14 cellular contexts compared by ENCODE assay signal in the genomic region with DNA sequence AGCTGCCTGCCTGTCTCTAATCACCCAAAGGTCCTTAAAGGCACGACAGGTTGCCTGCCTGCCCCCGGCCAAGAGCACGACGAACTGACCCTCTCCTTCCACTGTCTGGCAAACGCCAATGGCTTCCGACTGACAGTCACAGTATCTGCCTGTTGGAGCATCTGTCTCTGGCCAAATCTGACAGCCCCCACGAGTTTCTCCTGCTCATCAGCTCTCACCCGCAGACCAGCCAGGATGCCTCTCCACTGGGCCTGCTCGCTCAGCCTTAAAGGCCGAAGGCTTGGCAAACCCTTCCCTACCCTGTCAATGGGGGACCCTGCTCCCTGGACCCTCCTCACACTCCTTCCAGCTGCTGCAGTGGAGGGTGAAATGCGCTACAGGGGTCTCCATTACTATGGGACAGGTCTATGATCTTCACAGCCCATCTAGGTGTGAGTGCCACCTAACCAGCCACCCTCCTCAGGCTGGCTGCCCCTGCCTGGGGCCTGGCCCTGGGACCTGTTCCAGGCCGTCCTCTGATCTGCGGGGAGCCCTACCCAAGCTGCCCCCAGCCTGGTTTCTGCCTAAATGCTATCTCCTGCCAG. TPM values are rescaled to one million over a fixed set of nuclear protein-coding genes. Genes with fewer than 3 reads are reported as not detected.
DNase-seq lines count a peak whose midpoint lies in the region; ATAC-seq, FAIRE-seq and TF ChIP-seq lines count a peak whose summit lies in the region.
"Had no signal": no experiment of that assay in that cellular context is flagged by ENCODE, and none has a peak within 500 bp of the region (broad histone marks: within the 10 kb centered on the region; RNA-seq: fewer than 3 reads in every experiment).

No MANE protein-coding gene starts in this region.

- POLR2A ChIA-PET in H1 (lab: Charles Lee; ENCODE audit: partially characterized antibody), result interaction anchor here (0.5 to 30.9 kb wide), 21 partner anchors 1 to 221 kb away, joined by 3 to 788 read pairs (median 4); partner anchors contain the start of genes CA11, DBP, FAM83E and GRIN2D

- peak overlapping the region; percentile 88; the same call in 1 of the 2 replicates for H2BK15ac ChIP-seq in H1 (ENCODE audit: low read length)

- peak overlapping the region in 2 of 4 experiments; percentile 0 to 50; a peak in 4 of 7 replicates for H3K9ac ChIP-seq in H1 (replicated peaks in 1 of 4; ENCODE audit: extremely low read depth in 1 of 4, low read depth in 3 of 4, low read length in 3 of 4)
- H3K9ac ChIP-seq: parathyroid adenoma had no signal

- peak overlapping the region; percentile 68 for H4K91ac ChIP-seq in H1 (replicated peaks; ENCODE audit: insufficient read length, low read length)

- 0 out of 2 replicates have a peak overlapping the region, but pooled peaks have one; percentile 90 for H2BK12ac ChIP-seq in H1 (ENCODE audit: low read depth, low read length)

- intact Hi-C loops in gastrocnemius medialis (cut with DNase I; ENCODE audit: low total_unique reads), result loop anchor here (1.0 to 2.0 kb wide), 2 partner anchors 25 to 46 kb away; no protein-coding TSS in a partner anchor

- peaks cover 20 to 29% of the 10 kb centered on the region in 2 experiments for H3K79me2 ChIP-seq in H1 (ENCODE audit: control insufficient read depth in 1 of 2, insufficient read depth in 2 of 2, low read length in 2 of 2)

- H4K8ac ChIP-seq in H1 (ENCODE audit: extremely low read depth, insufficient read depth, low read length), result peak overlapping the region; percentile 86

- H3K18ac ChIP-seq in H1 (ENCODE audit: extremely low read depth, low read length), result peak overlapping the region; percentile 17; the same call in 1 of the 2 replicates

- no peak overlapping the region for H2AFZ ChIP-seq in H1 (ENCODE audit: low read length)
- H2AFZ ChIP-seq: parathyroid adenoma had no signal

- no peak for TF ChIP-seq RAD21 in H1 (IDR thresholded peaks at IDR 0.05 in 1 of 2, conservative IDR thresholded peaks at IDR 0.05 in 1 of 2; ENCODE audit: low read depth in 2 of 2, low read length in 2 of 2)

- 87% methylated on average over 13 of the region's 13 CpGs; no CpG with 5 or more reads in 1 of the 2 experiments for whole genome bisulfite sequencing in H1 (ENCODE audit: extremely low coverage in 1 of 2, insufficient coverage in 1 of 2, insufficient read length in 1 of 2, insufficient replicate concordance in 2 of 2, low coverage in 1 of 2, low lambda C conversion rate in 2 of 2, missing lambda C conversion rate in 1 of 2), 2 experiments

- H3K23me2 ChIP-seq in H1 (ENCODE audit: low read depth, low read length), result peaks cover 4% of the 10 kb centered on the region; the same call in 1 of the 2 replicates

- H3K9me3 ChIP-seq in Peyer's patch (no peaks in the 10 kb centered on the region), H1 (ENCODE audit: insufficient read depth in 2 of 2, low read depth in 1 of 2, low read length in 1 of 2) (no peaks in the 10 kb centered on the region), gastrocnemius medialis (no peaks in the 10 kb centered on the region)
- H3K9me3 ChIP-seq: SJSA1 had no signal

- DNase-seq in GM12891 (ENCODE audit: insufficient read length, low spot score) (no peak), Peyer's patch (peak in 1 of 3 donors; percentile 65), H1 (ENCODE audit: low read depth in 1 of 2, low spot score in 2 of 2) (no peak), gastrocnemius medialis (no peak), COR-L47 (lab: John Stamatoyannopoulos, UW) (no peak)
- DNase-seq in effector CD4-positive, alpha-beta T cell, result no peak
- no peak for DNase-seq in central memory CD4-positive, alpha-beta T cell
- DNase-seq in stimulated activated naive CD4-positive, alpha-beta T cell (lab: John Stamatoyannopoulos, UW), result no peak
- DNase-seq: NCI-H1092 treated with DMSO at 0.1 percent for 48 hours had no signal

- CTCF ChIA-PET in H1 (lab: Charles Lee; ENCODE audit: partially characterized antibody), result interaction anchor here (1.1 to 7.2 kb wide), 3 partner anchors 17 to 124 kb away, joined by 3 to 37 read pairs (median 3); no protein-coding TSS in a partner anchor

- TF ChIP-seq CTCF in Peyer's patch (IDR thresholded peaks at IDR 0.05) (no peak), H1 (IDR thresholded peaks at IDR 0.05; ENCODE audit: control extremely low read depth in 1 of 3, insufficient read depth in 1 of 3, low read depth in 1 of 3, low read length in 3 of 3) (no peak), gastrocnemius medialis (IDR thresholded peaks at IDR 0.05 in 4 of 5, conservative IDR thresholded peaks at IDR 0.05 in 1 of 5) (no peak)

- H4K5ac ChIP-seq in H1 (ENCODE audit: insufficient read length, low read depth, low read length), result peak overlapping the region; percentile 58

- H2BK5ac ChIP-seq in H1 (ENCODE audit: low read depth, low read length), result peak overlapping the region; percentile 88

- no peak overlapping the region for H2BK20ac ChIP-seq in H1 (ENCODE audit: low read length)

- H3K27me3 ChIP-seq in Peyer's patch, result no peaks in the 10 kb centered on the region
- no peaks in the 10 kb centered on the region for H3K27me3 ChIP-seq in H1 (replicated peaks in 1 of 4; ENCODE audit: control insufficient read depth in 3 of 4, extremely low read depth in 1 of 4, insufficient read depth in 3 of 4, low read length in 3 of 4)
- H3K27me3 ChIP-seq in gastrocnemius medialis, result no peaks in the 10 kb centered on the region
- H3K27me3 ChIP-seq: SJSA1 had no signal

- H3K4ac ChIP-seq in H1 (replicated peaks; ENCODE audit: insufficient read length, low read depth, low read length), result peak overlapping the region; percentile 99

- FAIRE-seq in GM12891 (lab: Jason Lieb, UNC) (no peak), H1 (lab: Jason Lieb, UNC) (no peak)
- FAIRE-seq: frontal cortex, GM12892 had no signal

- H3K4me3 ChIP-seq in Peyer's patch (peak overlapping the region in 3 of 4 donors; percentile 30 to 62 (median 56)), H1 (ENCODE audit: extremely low read depth in 1 of 4, insufficient read depth in 2 of 4, low read depth in 3 of 4, low read length in 4 of 4) (peak overlapping the region in 3 of 4 experiments; percentile 0 to 50 (median 10); a peak in 5 of 8 replicates), gastrocnemius medialis (no peak overlapping the region)
- H3K4me3 ChIP-seq: SJSA1 had no signal

- peak overlapping the region; percentile 58 to 66 for H3K4me2 ChIP-seq in H1 (ENCODE audit: insufficient read depth in 1 of 2, low read depth in 2 of 2, low read length in 2 of 2)

- in situ Hi-C loops in gastrocnemius medialis (cut with MboI; ENCODE audit: low sequenced_read_pairs in 4 of 4), result no loop called here

- H2AK5ac ChIP-seq in H1 (ENCODE audit: low read depth, low read length), result peak overlapping the region; percentile 54; the same call in 1 of the 2 replicates

- no peak overlapping the region for H3K14ac ChIP-seq in H1 (ENCODE audit: insufficient read length)

- peaks cover 25 to 39% of the 10 kb centered on the region in 2 experiments for H4K20me1 ChIP-seq in H1 (replicated peaks in 1 of 2; ENCODE audit: control insufficient read depth in 1 of 2, insufficient read depth in 2 of 2, low read length in 2 of 2)

- H3K4me1 ChIP-seq in Peyer's patch (peaks cover 4 to 29% (median 11%) of the 10 kb centered on the region in 4 donors), H1 (replicated peaks in 1 of 4; ENCODE audit: control insufficient read depth in 3 of 4, insufficient read depth in 4 of 4, low read length in 3 of 4) (peaks cover 0 to 45% (median 35%) of the 10 kb centered on the region in 4 experiments; a peak in 6 of 7 replicates), gastrocnemius medialis (peaks cover 27 to 46% of the 10 kb centered on the region in 2 donors)

- no peak overlapping the region for H3K23ac ChIP-seq in H1 (ENCODE audit: insufficient read length)

- TF ChIP-seq POLR2A in GM12891 (IDR thresholded peaks at IDR 0.05; ENCODE audit: low read depth, low read length) (peak; percentile 73), Peyer's patch (IDR thresholded peaks at IDR 0.05) (no peak), H1 (IDR thresholded peaks at IDR 0.05; ENCODE audit: control extremely low read depth in 1 of 2, low read depth in 2 of 2, low read length in 2 of 2) (peak in 1 of 2 experiments; percentile 58; a peak in 1 of 3 replicates), gastrocnemius medialis (IDR thresholded peaks at IDR 0.05) (no peak)

- H3K56ac ChIP-seq in H1 (replicated peaks; ENCODE audit: insufficient read length, low read depth, low read length), result no peak overlapping the region

- no peak for TF ChIP-seq EP300 in H1 (IDR thresholded peaks at IDR 0.05; ENCODE audit: borderline replicate concordance in 1 of 2, low read depth in 2 of 2, low read length in 2 of 2)

- H3K27ac ChIP-seq in Peyer's patch (peak overlapping the region in 3 of 4 donors; percentile 88 to 97 (median 96)), H1 (ENCODE audit: low read depth, low read length) (peak overlapping the region; percentile 80), gastrocnemius medialis (peak overlapping the region; percentile 78 to 89 (median 84))
- H3K27ac ChIP-seq: parathyroid adenoma, SJSA1 had no signal

- ATAC-seq in gastrocnemius medialis, result no peak

- peaks cover 4% of the 10 kb centered on the region; the same call in 1 of the 2 replicates for H3K79me1 ChIP-seq in H1 (ENCODE audit: low read depth, low read length)

- H3K36me3 ChIP-seq in Peyer's patch, result peaks cover 0 to 37% (median 0%) of the 10 kb centered on the region in 3 donors
- peaks cover 17 to 32% (median 21%) of the 10 kb centered on the region in 4 experiments for H3K36me3 ChIP-seq in H1 (ENCODE audit: control insufficient read depth in 2 of 4, insufficient read depth in 4 of 4, low read length in 3 of 4)
- peaks cover 3 to 29% of the 10 kb centered on the region in 2 donors for H3K36me3 ChIP-seq in gastrocnemius medialis

- no peak overlapping the region for H2BK120ac ChIP-seq in H1 (replicated peaks; ENCODE audit: low read depth, low read length)

RNA-seq across cellular contexts. Expression of gene FAM83E, which starts 0.9 kb away (rescaled TPM):
- not detected for polyA plus RNA-seq in GM12891 (2012; ENCODE audit: low read depth, missing spikeins)
- 100 to 1,000 TPM in 3 of 4 donors, 10 to 100 TPM in 1; 58.6 to 203 (median 130) TPM for total RNA-seq in Peyer's patch
- 5.3 and 6.5 TPM in 2 replicates for total RNA-seq in H1 (2021; fragmentation: NEBNext Ultra II Directional; extraction: Animal tissue kit (Norgen Biotek cat#: 25700))
- 1.8 and 2.5 TPM in 2 replicates for polyA plus RNA-seq in H1 (2011; rRNA removed)
- 3.0 TPM for polyA plus RNA-seq in H1 (2011; cell fraction: cytosol; rRNA removed)
- 5.5 TPM for polyA plus RNA-seq in H1 (2011; cell fraction: nucleus; rRNA removed)
- polyA plus RNA-seq in H1 (2012, experiment 1 of 2), result 3.1 to 4.6 TPM (median 3.9 TPM) in 4 replicates
- polyA plus RNA-seq in H1 (2012, experiment 2 of 2), result 1.4 TPM
- polyA plus RNA-seq in H1 (2013, experiment 1 of 2), result 3.6 TPM
- 2.4 TPM for polyA plus RNA-seq in H1 (2013, experiment 2 of 2)
- 1.1 TPM in 2 replicates for polyA minus RNA-seq in H1 (2011; rRNA and poly(A)+ RNA removed)
- 2.1 TPM for polyA minus RNA-seq in H1 (2011; cell fraction: cytosol; rRNA and poly(A)+ RNA removed)
- 2.4 TPM for polyA minus RNA-seq in H1 (2011; cell fraction: nucleus; rRNA and poly(A)+ RNA removed)
- total RNA-seq in gastrocnemius medialis, result under 1 TPM in 1 of 4 donors, not detected in 3; 0.15 TPM

RNA-seq across cellular contexts. Expression of gene RPL18, which starts 5.0 kb away (rescaled TPM):
- polyA plus RNA-seq in GM12891 (2012; ENCODE audit: low read depth, missing spikeins), result 3,629 TPM
- total RNA-seq in Peyer's patch (1,000 to 10,000 TPM; 1,077 to 1,595 (median 1,505) TPM), gastrocnemius medialis (1,000 to 10,000 TPM; 1,223 to 1,420 (median 1,299) TPM)
- total RNA-seq in H1 (2021; fragmentation: NEBNext Ultra II Directional; extraction: Animal tissue kit (Norgen Biotek cat#: 25700)), result 1,669 and 1,693 TPM in 2 replicates
- polyA plus RNA-seq in H1 (2011; rRNA removed), result 2,789 and 3,426 TPM in 2 replicates
- 2,747 TPM for polyA plus RNA-seq in H1 (2011; cell fraction: cytosol; rRNA removed)
- polyA plus RNA-seq in H1 (2011; cell fraction: nucleus; rRNA removed), result 1,998 TPM
- 1,368 to 3,492 TPM (median 2,780 TPM) in 4 replicates for polyA plus RNA-seq in H1 (2012, experiment 1 of 2)
- polyA plus RNA-seq in H1 (2012, experiment 2 of 2), result 5,563 TPM
- 2,312 TPM for polyA plus RNA-seq in H1 (2013, experiment 1 of 2)
- polyA plus RNA-seq in H1 (2013, experiment 2 of 2), result 2,245 TPM
- 621 and 624 TPM in 2 replicates for polyA minus RNA-seq in H1 (2011; rRNA and poly(A)+ RNA removed)
- polyA minus RNA-seq in H1 (2011; cell fraction: cytosol; rRNA and poly(A)+ RNA removed), result 738 TPM
- polyA minus RNA-seq in H1 (2011; cell fraction: nucleus; rRNA and poly(A)+ RNA removed), result 950 TPM

RNA-seq across cellular contexts. Expression of gene SPHK2, which starts 5.4 kb away (rescaled TPM):
- 12.4 TPM for polyA plus RNA-seq in GM12891 (2012; ENCODE audit: low read depth, missing spikeins)
- total RNA-seq in Peyer's patch (100 to 1,000 TPM in 2 of 4 donors, 10 to 100 TPM in 2; 34.7 to 121 (median 96.7) TPM), gastrocnemius medialis (10 to 100 TPM in 2 of 4 donors, 1 to 10 TPM in 2; 7.8 to 12.4 (median 9.2) TPM)
- 60.9 and 61.6 TPM in 2 replicates for total RNA-seq in H1 (2021; fragmentation: NEBNext Ultra II Directional; extraction: Animal tissue kit (Norgen Biotek cat#: 25700))
- 43.9 and 81.8 TPM in 2 replicates for polyA plus RNA-seq in H1 (2011; rRNA removed)
- 48.1 TPM for polyA plus RNA-seq in H1 (2011; cell fraction: cytosol; rRNA removed)
- 85.3 TPM for polyA plus RNA-seq in H1 (2011; cell fraction: nucleus; rRNA removed)
- 43.7 to 47.8 TPM (median 45.2 TPM) in 4 replicates for polyA plus RNA-seq in H1 (2012, experiment 1 of 2)
- 41.5 TPM for polyA plus RNA-seq in H1 (2012, experiment 2 of 2)
- 28.9 TPM for polyA plus RNA-seq in H1 (2013, experiment 1 of 2)
- 25.8 TPM for polyA plus RNA-seq in H1 (2013, experiment 2 of 2)
- 21.2 and 25.9 TPM in 2 replicates for polyA minus RNA-seq in H1 (2011; rRNA and poly(A)+ RNA removed)
- polyA minus RNA-seq in H1 (2011; cell fraction: cytosol; rRNA and poly(A)+ RNA removed), result 37.9 TPM
- polyA minus RNA-seq in H1 (2011; cell fraction: nucleus; rRNA and poly(A)+ RNA removed), result 55.2 TPM

RNA-seq across cellular contexts. Expression of gene SPACA4, which starts 7.4 kb away (rescaled TPM):
- polyA plus RNA-seq in GM12891 (2012; ENCODE audit: low read depth, missing spikeins), result not detected
- not detected for total RNA-seq in Peyer's patch
- total RNA-seq in H1 (2021; fragmentation: NEBNext Ultra II Directional; extraction: Animal tissue kit (Norgen Biotek cat#: 25700)), result not detected in 2 replicates
- not detected in 2 replicates for polyA plus RNA-seq in H1 (2011; rRNA removed)
- polyA plus RNA-seq in H1 (2011; cell fraction: cytosol; rRNA removed), result not detected
- not detected for polyA plus RNA-seq in H1 (2011; cell fraction: nucleus; rRNA removed)
- polyA plus RNA-seq in H1 (2012, experiment 1 of 2), result 0.27 to 1.1 TPM (median 0.53 TPM) in 4 replicates
- polyA plus RNA-seq in H1 (2012, experiment 2 of 2), result 1.5 TPM
- not detected for polyA plus RNA-seq in H1 (2013, experiment 1 of 2)
- polyA plus RNA-seq in H1 (2013, experiment 2 of 2), result not detected
- polyA minus RNA-seq in H1 (2011; rRNA and poly(A)+ RNA removed), result not detected in 2 replicates
- polyA minus RNA-seq in H1 (2011; cell fraction: cytosol; rRNA and poly(A)+ RNA removed), result not detected
- not detected for polyA minus RNA-seq in H1 (2011; cell fraction: nucleus; rRNA and poly(A)+ RNA removed)
- total RNA-seq in gastrocnemius medialis, result not detected
- total RNA-seq: frontal cortex, SJSA1 had no signal
- polyA plus RNA-seq: adipose tissue had no signal

RNA-seq across cellular contexts. Expression of gene DBP, which starts 23.2 kb away (rescaled TPM):
- polyA plus RNA-seq in GM12891 (2012; ENCODE audit: low read depth, missing spikeins), result 6.5 TPM
- total RNA-seq in Peyer's patch, result 10 to 100 TPM in 3 of 4 donors, 1 to 10 TPM in 1; 9.9 to 51.5 (median 35.8) TPM
- 8.3 and 9.9 TPM in 2 replicates for total RNA-seq in H1 (2021; fragmentation: NEBNext Ultra II Directional; extraction: Animal tissue kit (Norgen Biotek cat#: 25700))
- polyA plus RNA-seq in H1 (2011; rRNA removed), result 7.5 and 8.2 TPM in 2 replicates
- 4.7 TPM for polyA plus RNA-seq in H1 (2011; cell fraction: cytosol; rRNA removed)
- 7.8 TPM for polyA plus RNA-seq in H1 (2011; cell fraction: nucleus; rRNA removed)
- 6.7 to 12.3 TPM (median 10.9 TPM) in 4 replicates for polyA plus RNA-seq in H1 (2012, experiment 1 of 2)
- polyA plus RNA-seq in H1 (2012, experiment 2 of 2), result 12.0 TPM
- 4.4 TPM for polyA plus RNA-seq in H1 (2013, experiment 1 of 2)
- polyA plus RNA-seq in H1 (2013, experiment 2 of 2), result 5.6 TPM
- 3.9 and 5.5 TPM in 2 replicates for polyA minus RNA-seq in H1 (2011; rRNA and poly(A)+ RNA removed)
- polyA minus RNA-seq in H1 (2011; cell fraction: cytosol; rRNA and poly(A)+ RNA removed), result 9.2 TPM
- polyA minus RNA-seq in H1 (2011; cell fraction: nucleus; rRNA and poly(A)+ RNA removed), result 9.2 TPM
- 10 to 100 TPM in 1 of 4 donors, 1 to 10 TPM in 3; 1.7 to 12.9 (median 4.4) TPM for total RNA-seq in gastrocnemius medialis

Comparison
In these comparisons a context has a peak if more than half of its experiments do, and no peak if none do; other contexts are left out.
1. H3K4me3 ChIP-seq: peak in Peyer's patch (3 of 4) and H1 (3 of 4); none in gastrocnemius medialis (0 of 4).
2. Peak in every context shown above with its lines, with median percentiles within 50 percentile points of each other: H3K27ac ChIP-seq.